In the genomic region with DNA sequence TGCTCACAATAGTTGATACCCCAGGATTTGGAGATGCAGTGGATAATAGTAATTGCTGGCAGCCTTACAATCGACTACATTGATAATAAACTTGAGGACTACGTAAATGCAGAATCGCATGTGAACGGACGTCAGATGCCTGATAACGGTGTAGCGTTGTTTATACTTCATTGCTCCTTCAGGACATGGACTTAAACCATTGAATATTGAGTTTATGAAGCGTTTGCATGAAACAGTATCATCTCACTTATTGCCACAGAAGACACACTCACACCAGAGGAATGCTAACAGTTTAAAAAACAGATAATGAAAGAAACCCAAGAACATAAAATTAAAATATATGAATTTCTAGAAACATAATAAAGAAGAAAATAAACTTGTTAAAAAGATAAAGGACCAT, we compare ENCODE assay signal across 18 cellular contexts.
DNase-seq lines count a peak whose midpoint lies in the region; ATAC-seq and TF ChIP-seq lines count a peak whose summit lies in the region.
"Had no signal": no experiment of that assay in that cellular context is flagged by ENCODE, and none has a peak within 500 bp of the region (broad histone marks: within the 10 kb centered on the region; RNA-seq: fewer than 3 reads in every experiment).

No MANE protein-coding gene starts in this region.

- H2BK5ac ChIP-seq in IMR-90 (ENCODE audit: low read depth, low read length, poor library complexity, severe bottlenecking) = peak overlapping the region; percentile 100

- peak overlapping the region; percentile 72; the same call in 1 of the 2 replicates for H3K14ac ChIP-seq in IMR-90 (replicated peaks; ENCODE audit: low read depth, low read length)

- no peaks in the 10 kb centered on the region for H4K20me1 ChIP-seq in IMR-90 (ENCODE audit: insufficient read depth, low read length)
- H4K20me1 ChIP-seq in Karpas-422 (ENCODE audit: insufficient read depth, low read depth, low read length) = no peaks in the 10 kb centered on the region

- H4K8ac ChIP-seq in IMR-90 (ENCODE audit: low read depth in 2 of 2, low read length in 2 of 2) = peak overlapping the region; percentile 48 to 93

- peaks cover 28 to 69% of the 10 kb centered on the region in 2 experiments for H3K79me1 ChIP-seq in IMR-90 (ENCODE audit: low read depth in 1 of 2, low read length in 2 of 2)

- H3K4me1 ChIP-seq in ACC112 (ENCODE audit: control insufficient read depth, insufficient read depth, low read length, unreplicated experiment) = peaks cover 16% of the 10 kb centered on the region
- H3K4me1 ChIP-seq in IMR-90 (ENCODE audit: control insufficient read depth, insufficient read depth, low read length) = peaks cover 49% of the 10 kb centered on the region
- peaks cover 8% of the 10 kb centered on the region for H3K4me1 ChIP-seq in Karpas-422 (ENCODE audit: low read length)
- H3K4me1 ChIP-seq: Peyer's patch had no signal

- H3K4me3 ChIP-seq in ACC112 (ENCODE audit: low read depth, low read length) (no peak overlapping the region), IMR-90 (ENCODE audit: insufficient read depth, low read depth, low read length) (no peak overlapping the region), choroid plexus epithelial cell (ENCODE audit: low read depth, low read length) (no peak overlapping the region), fibroblast of the aortic adventitia (ENCODE audit: low read depth, low read length) (no peak overlapping the region), Karpas-422 (ENCODE audit: low read length) (no peak overlapping the region)
- H3K4me3 ChIP-seq: Peyer's patch had no signal

- ATAC-seq in IMR-90 (ENCODE audit: low read depth) (peak; percentile 63), sciatic nerve (no peak), HG03159 (IDR thresholded peaks at IDR 0.05; ENCODE audit: unreplicated experiment) (no peak), GM19452 (IDR thresholded peaks at IDR 0.05; ENCODE audit: unreplicated experiment) (no peak)

- peak overlapping the region; percentile 81 for H3K56ac ChIP-seq in IMR-90 (ENCODE audit: extremely low read depth, insufficient read depth, low read length)

- peak overlapping the region; percentile 98 for H2BK20ac ChIP-seq in IMR-90 (ENCODE audit: low read depth, low read length)

- dilution Hi-C loops in IMR-90 (cut with HindIII; ENCODE audit: low sequenced_read_pairs, unreplicated experiment) = no loop called here

- H3K18ac ChIP-seq in IMR-90 (ENCODE audit: low read depth, low read length) = peak overlapping the region; percentile 99; the same call in 1 of the 2 replicates

- in situ Hi-C loops in IMR-90 (cut with MboI; ENCODE audit: low sequenced_read_pairs) = no loop called here

- CTCF ChIA-PET in IMR-90 (lab: Yijun Ruan, JAX) = no interaction called here

- intact Hi-C loops in IMR-90 (cut with micrococcal nuclease) (loop anchor here (2.0 to 10.0 kb wide), 3 partner anchors 52 to 115 kb away; partner anchors contain the start of gene GABBR2), sciatic nerve (cut with DNase I) (no loop called here)

- H3K9ac ChIP-seq in IMR-90 (ENCODE audit: low read depth, low read length) (no peak overlapping the region), Karpas-422 (ENCODE audit: low read length) (no peak overlapping the region)

- WGBS in IMR-90 (ENCODE audit: extremely low coverage in 2 of 2, insufficient read length in 1 of 2), 2 experiments = 60% methylated on average over 1 of the region's 8 CpGs; no CpG with 5 or more reads in 1 of the 2 experiments

- POLR2A ChIA-PET in IMR-90 (lab: Charles Lee; ENCODE audit: unreplicated experiment) = no interaction called here

- H4K5ac ChIP-seq in IMR-90 (ENCODE audit: low read depth, low read length) = peak overlapping the region; percentile 99; the same call in 1 of the 2 replicates

- peak; percentile 26; the same call in 1 of the 2 replicates for TF ChIP-seq RAD21 in IMR-90 (IDR thresholded peaks at IDR 0.05; ENCODE audit: low read length)

- DNase-seq in IMR-90 = peak; percentile 98
- DNase-seq in choroid plexus epithelial cell (ENCODE audit: low read depth) = peak; percentile 18
- peak; percentile 34 for DNase-seq in fibroblast of the aortic adventitia (ENCODE audit: low read depth)
- DNase-seq in Karpas-422 = no peak
- DNase-seq in sciatic nerve (ENCODE audit: low spot score) = no peak
- DNase-seq: 8988T, GF-D8, H9, MV-4-11, NCI-H1105 treated with DMSO at 0.1 percent for 48 hours, NCI-H2081, NCI-H2171, NCI-H345, NCI-H524 treated with DMSO at 0.1 percent for 48 hours, Peyer's patch had no signal

- peak overlapping the region; percentile 85; the same call in 1 of the 2 replicates for H3K23ac ChIP-seq in IMR-90 (ENCODE audit: low read depth, low read length)

- 0 out of 2 replicates have a peak overlapping the region, but pooled peaks have one; percentile 17 for H2AK5ac ChIP-seq in IMR-90 (ENCODE audit: low read depth, low read length)

- no peak overlapping the region for H2AFZ ChIP-seq in ACC112 (ENCODE audit: low read length, unreplicated experiment)
- no peak overlapping the region for H2AFZ ChIP-seq in IMR-90 (replicated peaks; ENCODE audit: low read length, poor library complexity)
- H2AFZ ChIP-seq in Karpas-422 (ENCODE audit: low read length) = no peak overlapping the region

- H3K36me3 ChIP-seq in ACC112 (ENCODE audit: insufficient read depth, low read length) (no peaks in the 10 kb centered on the region), IMR-90 (ENCODE audit: control insufficient read depth, insufficient read depth, low read length) (no peaks in the 10 kb centered on the region), Karpas-422 (ENCODE audit: insufficient read depth, low read length) (no peaks in the 10 kb centered on the region)
- H3K36me3 ChIP-seq: Peyer's patch had no signal

- no TSS peak for BruUV-seq in IMR-90 (replicated peaks; lab: Mats Ljungman, UMichigan)

- no peak; the same call in 1 of the 2 replicates for TF ChIP-seq POLR2A in IMR-90 (IDR thresholded peaks at IDR 0.05; ENCODE audit: low read depth, low read length)

- peak overlapping the region; percentile 97; the same call in 1 of the 2 replicates for H4K91ac ChIP-seq in IMR-90 (ENCODE audit: insufficient read depth, low read depth, low read length)

- H3K79me2 ChIP-seq in ACC112 (ENCODE audit: control insufficient read depth, insufficient read depth, low read length, unreplicated experiment) = no peaks in the 10 kb centered on the region
- no peaks in the 10 kb centered on the region for H3K79me2 ChIP-seq in Karpas-422 (ENCODE audit: low read length)

- H2AK9ac ChIP-seq in IMR-90 (replicated peaks; ENCODE audit: low read depth, low read length, poor library complexity) = no peak overlapping the region

- H3K4ac ChIP-seq in IMR-90 (ENCODE audit: low read depth, low read length) = peak overlapping the region; percentile 96; the same call in 1 of the 2 replicates

- peaks cover 35% of the 10 kb centered on the region for H3K9me1 ChIP-seq in IMR-90 (ENCODE audit: insufficient read depth, low read length)

- H3K27ac ChIP-seq in ACC112 (ENCODE audit: low read depth, low read length) (peak overlapping the region; percentile 82), IMR-90 (ENCODE audit: insufficient read depth, low read length) (peak overlapping the region; percentile 100; the same call in 1 of the 2 replicates), Karpas-422 (ENCODE audit: low read length) (no peak overlapping the region)
- H3K27ac ChIP-seq: Peyer's patch had no signal

- peak overlapping the region; percentile 99 for H2BK120ac ChIP-seq in IMR-90 (ENCODE audit: low read depth, low read length)

- no peaks in the 10 kb centered on the region for H3K9me3 ChIP-seq in IMR-90 (ENCODE audit: control insufficient read depth, insufficient read depth, low read length)
- no peaks in the 10 kb centered on the region for H3K9me3 ChIP-seq in Karpas-422 (ENCODE audit: low read length)
- H3K9me3 ChIP-seq: Peyer's patch had no signal

- H3K27me3 ChIP-seq in ACC112 (ENCODE audit: insufficient read depth, low read length) (no peaks in the 10 kb centered on the region), IMR-90 (ENCODE audit: control insufficient read depth, insufficient read depth, low read length) (no peaks in the 10 kb centered on the region), Karpas-422 (ENCODE audit: low read length) (no peaks in the 10 kb centered on the region)
- H3K27me3 ChIP-seq: Peyer's patch had no signal

- H3K9me2 ChIP-seq in Karpas-422 (replicated peaks; ENCODE audit: insufficient read depth, low read length) = no peaks in the 10 kb centered on the region

- peak overlapping the region; percentile 90; the same call in 1 of the 3 replicates for H2BK15ac ChIP-seq in IMR-90 (ENCODE audit: low read depth, low read length)

- TF ChIP-seq CTCF in IMR-90 (conservative IDR thresholded peaks at IDR 0.05; ENCODE audit: low read depth, low read length) (no peak), choroid plexus epithelial cell (conservative IDR thresholded peaks at IDR 0.05; ENCODE audit: low read depth, low read length) (no peak), fibroblast of the aortic adventitia (IDR thresholded peaks at IDR 0.05; ENCODE audit: insufficient read depth, low read length) (no peak)

- H3K4me2 ChIP-seq in IMR-90 (ENCODE audit: low read depth, low read length) (peak overlapping the region; percentile 51; the same call in 1 of the 2 replicates), Karpas-422 (ENCODE audit: low read depth, low read length, poor library complexity, severe bottlenecking) (no peak overlapping the region)

TF ChIP-seq in IMR-90, 13 proteins besides CTCF, POLR2A, EP300 and RAD21:
- no peak for TF ChIP-seq RFX5 (IDR thresholded peaks at IDR 0.05; ENCODE audit: low read depth, low read length)
- no peak for TF ChIP-seq USF2 (IDR thresholded peaks at IDR 0.05; ENCODE audit: low read depth, low read length)
- TF ChIP-seq RCOR1 (IDR thresholded peaks at IDR 0.05; ENCODE audit: insufficient replicate concordance, low read length) = no peak
- TF ChIP-seq CEBPB (IDR thresholded peaks at IDR 0.05; ENCODE audit: low read depth, low read length) = peak; percentile 93
- TF ChIP-seq NFE2L2 (IDR thresholded peaks at IDR 0.05; ENCODE audit: low read depth, low read length) = peak; percentile 10; the same call in 1 of the 2 replicates
- TF ChIP-seq CHD1 (IDR thresholded peaks at IDR 0.05; ENCODE audit: low read depth, low read length) = 0 out of 2 replicates have a peak, but pooled peaks have one; percentile 65
- TF ChIP-seq BHLHE40 (IDR thresholded peaks at IDR 0.05; ENCODE audit: low read depth, low read length) = peak; percentile 35; the same call in 1 of the 2 replicates
- no peak for TF ChIP-seq MAZ (IDR thresholded peaks at IDR 0.05; ENCODE audit: borderline replicate concordance, low read depth, low read length)
- TF ChIP-seq MXI1 (IDR thresholded peaks at IDR 0.05; ENCODE audit: borderline replicate concordance, low read depth, low read length) = no peak
- TF ChIP-seq FOS (IDR thresholded peaks at IDR 0.05; ENCODE audit: low read depth, low read length) = peak; percentile 37; the same call in 1 of the 2 replicates

Comparison
In these comparisons a context has a peak if more than half of its experiments do, and no peak if none do; other contexts are left out.
1. DNase-seq: peak in IMR-90 (single experiment), choroid plexus epithelial cell (single experiment) and fibroblast of the aortic adventitia (single experiment); none in Karpas-422 (single experiment) and sciatic nerve (single experiment).